ENCODE assay signal across 14 cellular contexts in the genomic region with DNA sequence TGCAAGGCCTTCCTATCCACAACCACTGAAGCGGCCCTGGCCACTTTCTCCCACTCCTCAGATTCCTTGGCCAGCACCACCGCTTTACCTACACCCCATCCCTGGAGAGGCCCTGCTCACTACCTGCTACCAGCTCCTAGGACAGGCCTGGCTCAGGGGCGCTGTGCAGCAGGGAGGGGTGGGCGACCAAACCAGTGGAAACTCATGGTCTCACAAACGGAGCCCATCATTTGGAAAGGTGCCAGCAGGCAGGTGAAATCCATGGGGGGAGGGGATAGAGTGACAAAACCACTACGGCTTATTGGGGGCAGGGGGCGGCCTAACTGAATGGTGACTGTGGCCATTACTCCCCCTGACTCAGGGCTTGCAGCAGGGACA. TPM values are rescaled to one million over a fixed set of nuclear protein-coding genes. Genes with fewer than 3 reads are reported as not detected.
DNase-seq lines count a peak whose midpoint lies in the region; ATAC-seq and TF ChIP-seq lines count a peak whose summit lies in the region.
"Had no signal": no experiment of that assay in that cellular context is flagged by ENCODE, and none has a peak within 500 bp of the region (broad histone marks: within the 10 kb centered on the region; RNA-seq: fewer than 3 reads in every experiment).

No MANE protein-coding gene starts in this region.

- TF ChIP-seq POLR2A in Peyer's patch (IDR thresholded peaks at IDR 0.05): no peak

- no peak overlapping the region for H3K4me3 Mint-ChIP-seq in activated naive CD8-positive, alpha-beta T cell treated with anti-CD3 and anti-CD28 coated beads, Interleukin-2, amount 10 ng/mL, durations not matched to agents 7 days and 5 days
- no peak overlapping the region for H3K4me3 Mint-ChIP-seq in activated naive CD8-positive, alpha-beta T cell treated with anti-CD3 and anti-CD28 coated beads for 36 hours
- no peak overlapping the region for H3K4me3 Mint-ChIP-seq in endodermal cell
- H3K4me3 Mint-ChIP-seq: CD4-positive, CD25-positive, alpha-beta regulatory T cell; IgD-negative memory B cell had no signal

- H3K27ac ChIP-seq in RWPE1: peak overlapping the region; percentile 5; the same call in 1 of the 2 replicates
- H3K27ac ChIP-seq in endodermal cell (ENCODE audit: low read depth, low read length): no peak overlapping the region
- no peak overlapping the region for H3K27ac ChIP-seq in Peyer's patch
- H3K27ac ChIP-seq: SJSA1 had no signal

- ATAC-seq in activated naive CD8-positive, alpha-beta T cell treated with anti-CD3 and anti-CD28 coated beads, Interleukin-2, amount 10 ng/mL, durations not matched to agents 7 days and 5 days (ENCODE audit: low read depth): no peak
- ATAC-seq in GM19035 (IDR thresholded peaks at IDR 0.05; ENCODE audit: unreplicated experiment): no peak

- CTCF ChIA-PET in RWPE1 (lab: Yijun Ruan, JAX): no interaction called here

- WGBS in endodermal cell (ENCODE audit: insufficient coverage in 1 of 2, insufficient read length in 1 of 2), 2 experiments: 95 to 100% methylated on average over 3 to 7 of the region's 7 CpGs

- no peak for TF ChIP-seq CTCF in RWPE1 (conservative IDR thresholded peaks at IDR 0.05; ENCODE audit: low read depth)
- TF ChIP-seq CTCF in endodermal cell (conservative IDR thresholded peaks at IDR 0.05): no peak
- no peak for TF ChIP-seq CTCF in Peyer's patch (IDR thresholded peaks at IDR 0.05)

- H3K9me3 Mint-ChIP-seq in activated naive CD8-positive, alpha-beta T cell treated with anti-CD3 and anti-CD28 coated beads, Interleukin-2, amount 10 ng/mL, durations not matched to agents 7 days and 5 days: no peaks in the 10 kb centered on the region
- no peaks in the 10 kb centered on the region for H3K9me3 Mint-ChIP-seq in activated naive CD8-positive, alpha-beta T cell treated with anti-CD3 and anti-CD28 coated beads for 36 hours
- H3K9me3 Mint-ChIP-seq in endodermal cell: no peaks in the 10 kb centered on the region
- H3K9me3 Mint-ChIP-seq: CD4-positive, CD25-positive, alpha-beta regulatory T cell; IgD-negative memory B cell had no signal

- H3K9ac ChIP-seq in endodermal cell (ENCODE audit: extremely low read depth, low read length, poor library complexity, severe bottlenecking): no peak overlapping the region

- H3K4me1 Mint-ChIP-seq in activated naive CD8-positive, alpha-beta T cell treated with anti-CD3 and anti-CD28 coated beads, Interleukin-2, amount 10 ng/mL, durations not matched to agents 7 days and 5 days: peaks cover 3% of the 10 kb centered on the region
- no peaks in the 10 kb centered on the region for H3K4me1 Mint-ChIP-seq in activated naive CD8-positive, alpha-beta T cell treated with anti-CD3 and anti-CD28 coated beads for 36 hours
- no peaks in the 10 kb centered on the region for H3K4me1 Mint-ChIP-seq in endodermal cell
- H3K4me1 Mint-ChIP-seq: CD4-positive, CD25-positive, alpha-beta regulatory T cell had no signal

- H3K27me3 Mint-ChIP-seq in activated naive CD8-positive, alpha-beta T cell treated with anti-CD3 and anti-CD28 coated beads, Interleukin-2, amount 10 ng/mL, durations not matched to agents 7 days and 5 days: no peaks in the 10 kb centered on the region
- H3K27me3 Mint-ChIP-seq in activated naive CD8-positive, alpha-beta T cell treated with anti-CD3 and anti-CD28 coated beads for 36 hours: no peaks in the 10 kb centered on the region
- no peaks in the 10 kb centered on the region for H3K27me3 Mint-ChIP-seq in endodermal cell (ENCODE audit: insufficient read depth)
- H3K27me3 Mint-ChIP-seq: CD4-positive, CD25-positive, alpha-beta regulatory T cell; IgD-negative memory B cell had no signal

- POLR2A ChIA-PET in activated naive CD8-positive, alpha-beta T cell treated with anti-CD3 and anti-CD28 coated beads, Interleukin-2, amount 10 ng/mL, durations not matched to agents 7 days and 5 days (lab: Charles Lee): interaction anchor here (0.6 kb wide), 1 partner anchor 25 kb away, joined by 3 read pairs; no protein-coding TSS in a partner anchor
- POLR2A ChIA-PET in RWPE1 (lab: Yijun Ruan, JAX; ENCODE audit: low non-redundant PET): no interaction called here

- no peak for DNase-seq in activated naive CD8-positive, alpha-beta T cell treated with anti-CD3 and anti-CD28 coated beads, Interleukin-2, amount 10 ng/mL, durations not matched to agents 7 days and 5 days
- no peak for DNase-seq in activated naive CD8-positive, alpha-beta T cell treated with anti-CD3 and anti-CD28 coated beads for 36 hours
- no peak for DNase-seq in RWPE1 (ENCODE audit: low spot score)
- no peak for DNase-seq in endodermal cell
- no peak for DNase-seq in cortex of kidney (lab: John Stamatoyannopoulos, UW)
- DNase-seq in Peyer's patch: no peak
- DNase-seq: CD4-positive, CD25-positive, alpha-beta regulatory T cell; EL; NCI-H187 treated with DMSO at 0.1 percent for 48 hours; NCI-H2171; NCI-H446 treated with DMSO at 0.1 percent for 48 hours had no signal

- H3K9me3 ChIP-seq in endodermal cell (ENCODE audit: control insufficient read depth, low read length): no peaks in the 10 kb centered on the region
- H3K9me3 ChIP-seq in Peyer's patch: no peaks in the 10 kb centered on the region
- H3K9me3 ChIP-seq: SJSA1 had no signal

- H3K27ac Mint-ChIP-seq in activated naive CD8-positive, alpha-beta T cell treated with anti-CD3 and anti-CD28 coated beads, Interleukin-2, amount 10 ng/mL, durations not matched to agents 7 days and 5 days: peak overlapping the region; percentile 56
- no peak overlapping the region for H3K27ac Mint-ChIP-seq in activated naive CD8-positive, alpha-beta T cell treated with anti-CD3 and anti-CD28 coated beads for 36 hours
- peak overlapping the region; percentile 9 for H3K27ac Mint-ChIP-seq in endodermal cell

- H3K36me3 Mint-ChIP-seq in activated naive CD8-positive, alpha-beta T cell treated with anti-CD3 and anti-CD28 coated beads, Interleukin-2, amount 10 ng/mL, durations not matched to agents 7 days and 5 days: peaks cover 18% of the 10 kb centered on the region
- peaks cover 16% of the 10 kb centered on the region for H3K36me3 Mint-ChIP-seq in activated naive CD8-positive, alpha-beta T cell treated with anti-CD3 and anti-CD28 coated beads for 36 hours
- peaks cover 45% of the 10 kb centered on the region for H3K36me3 Mint-ChIP-seq in endodermal cell (ENCODE audit: low read depth)

- H3K27me3 ChIP-seq in endodermal cell (ENCODE audit: control insufficient read depth, insufficient read depth, low read length, poor library complexity, severe bottlenecking): no peaks in the 10 kb centered on the region
- H3K27me3 ChIP-seq in Peyer's patch: no peaks in the 10 kb centered on the region
- H3K27me3 ChIP-seq: SJSA1 had no signal

- H3K36me3 ChIP-seq in endodermal cell (ENCODE audit: control insufficient read depth, insufficient read depth, low read length): peaks cover 39% of the 10 kb centered on the region
- H3K36me3 ChIP-seq in Peyer's patch: peaks cover 0 to 53% (median 0%) of the 10 kb centered on the region in 3 donors

- H3K4me3 ChIP-seq in endodermal cell (ENCODE audit: low read length) (no peak overlapping the region), Peyer's patch (no peak overlapping the region)
- H3K4me3 ChIP-seq: SJSA1 had no signal

- no peaks in the 10 kb centered on the region for H3K4me1 ChIP-seq in endodermal cell (ENCODE audit: control insufficient read depth, insufficient read depth, low read length)
- H3K4me1 ChIP-seq in Peyer's patch: no peaks in the 10 kb centered on the region

RNA-seq across cellular contexts. Expression of a gene that starts 27.6 kb away (rescaled TPM):
- total RNA-seq in activated naive CD8-positive, alpha-beta T cell treated with anti-CD3 and anti-CD28 coated beads, Interleukin-2, amount 10 ng/mL, durations not matched to agents 7 days and 5 days: 10 to 100 TPM; 21.4 to 21.8 TPM
- 10 to 100 TPM; 26.1 to 28.1 TPM for total RNA-seq in activated naive CD8-positive, alpha-beta T cell treated with anti-CD3 and anti-CD28 coated beads for 36 hours
- 10 to 100 TPM; 15.6 to 18.1 TPM for total RNA-seq in endodermal cell
- 13.5 TPM for polyA plus RNA-seq in endodermal cell (2013, experiment 1 of 2)
- 12.8 TPM for polyA plus RNA-seq in endodermal cell (2013, experiment 2 of 2)
- 10 to 100 TPM in 2 of 4 donors, 1 to 10 TPM in 2; 5.8 to 11.3 (median 9.9) TPM for total RNA-seq in Peyer's patch

RNA-seq across cellular contexts. Expression of a gene that starts 27.9 kb away (rescaled TPM):
- total RNA-seq in activated naive CD8-positive, alpha-beta T cell treated with anti-CD3 and anti-CD28 coated beads, Interleukin-2, amount 10 ng/mL, durations not matched to agents 7 days and 5 days: 100 to 1,000 TPM; 104 to 109 TPM
- 10 to 100 TPM; 41.8 to 44.2 TPM for total RNA-seq in activated naive CD8-positive, alpha-beta T cell treated with anti-CD3 and anti-CD28 coated beads for 36 hours
- total RNA-seq in endodermal cell: 100 to 1,000 TPM; 177 to 240 TPM
- polyA plus RNA-seq in endodermal cell (2013, experiment 1 of 2): 271 TPM
- polyA plus RNA-seq in endodermal cell (2013, experiment 2 of 2): 260 TPM
- 100 to 1,000 TPM in 3 of 4 donors, 10 to 100 TPM in 1; 61.9 to 210 (median 162) TPM for total RNA-seq in Peyer's patch

RNA-seq across cellular contexts. Expression of a gene that starts 35.4 kb away (rescaled TPM):
- 100 to 1,000 TPM; 164 to 170 TPM for total RNA-seq in activated naive CD8-positive, alpha-beta T cell treated with anti-CD3 and anti-CD28 coated beads, Interleukin-2, amount 10 ng/mL, durations not matched to agents 7 days and 5 days
- total RNA-seq in activated naive CD8-positive, alpha-beta T cell treated with anti-CD3 and anti-CD28 coated beads for 36 hours: 100 to 1,000 TPM; 139 to 141 TPM
- total RNA-seq in endodermal cell (100 to 1,000 TPM; 190 to 208 TPM), Peyer's patch (100 to 1,000 TPM in 2 of 4 donors, 10 to 100 TPM in 2; 67.1 to 146 (median 100) TPM)
- polyA plus RNA-seq in endodermal cell (2013, experiment 1 of 2): 107 TPM
- polyA plus RNA-seq in endodermal cell (2013, experiment 2 of 2): 99.8 TPM
